17 cellular contexts compared by ENCODE assay signal in the genomic region with DNA sequence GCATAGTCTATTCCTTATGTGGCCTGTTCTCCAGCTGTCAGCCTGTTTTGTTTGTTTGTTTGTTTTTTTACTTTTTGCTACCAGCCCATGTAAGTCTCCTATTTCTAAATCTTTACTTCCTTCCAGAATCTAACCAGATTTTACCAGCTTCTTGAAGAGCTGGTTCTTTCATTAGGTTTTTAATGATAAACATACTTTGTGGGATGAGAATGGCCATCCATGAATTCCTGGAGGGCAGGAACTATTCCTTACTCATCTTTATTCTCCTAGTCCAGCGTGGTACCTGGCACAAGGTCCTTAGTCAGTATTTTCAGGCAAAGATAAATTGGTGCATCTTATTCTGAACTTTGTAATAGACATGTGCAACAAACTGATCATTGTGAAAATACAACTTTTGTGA. TPM values are rescaled to one million over a fixed set of nuclear protein-coding genes. Genes with fewer than 3 reads are reported as not detected.
DNase-seq lines count a peak whose midpoint lies in the region; ATAC-seq, FAIRE-seq and TF ChIP-seq lines count a peak whose summit lies in the region.
"Had no signal": no experiment of that assay in that cellular context is flagged by ENCODE, and none has a peak within 500 bp of the region (broad histone marks: within the 10 kb centered on the region; RNA-seq: fewer than 3 reads in every experiment).

No MANE protein-coding gene starts in this region.

- CTCF ChIA-PET in K562 (lab: Yijun Ruan, JAX; ENCODE audit: low intra/inter-chr PET ratio) = no interaction called here

- H3K9ac ChIP-seq in GM23248 (no peak overlapping the region), K562 (ENCODE audit: insufficient read depth in 1 of 2, low read depth in 2 of 2, low read length in 2 of 2) (no peak overlapping the region)

- peak; percentile 58 for FAIRE-seq in K562 (lab: Jason Lieb, UNC)
- FAIRE-seq: RCC 7860 had no signal

- POLR2A ChIA-PET in K562 (lab: Yijun Ruan, JAX) = no interaction called here

- no peak overlapping the region for H3K4me3 Mint-ChIP-seq in CD4-positive, CD25-positive, alpha-beta regulatory T cell
- H3K4me3 Mint-ChIP-seq: CD8-positive, alpha-beta memory T cell; H9; IgD-negative memory B cell had no signal

- peaks cover 78% of the 10 kb centered on the region for H3K79me2 ChIP-seq in GM23248 (ENCODE audit: insufficient read depth)
- peaks cover 9% of the 10 kb centered on the region; the same call in 1 of the 3 replicates for H3K79me2 ChIP-seq in K562 (ENCODE audit: control insufficient read depth, insufficient read depth, low read length)

- H3K27ac Mint-ChIP-seq in CD4-positive, CD25-positive, alpha-beta regulatory T cell = peak overlapping the region in 2 of 3 donors; percentile 12 to 18

- H3K9me3 ChIP-seq in CD4-positive, CD25-positive, alpha-beta regulatory T cell (ENCODE audit: control insufficient read depth in 2 of 2, low read length in 2 of 2) = no peaks in the 10 kb centered on the region
- H3K9me3 ChIP-seq in GM23248 (ENCODE audit: low read depth) (no peaks in the 10 kb centered on the region), K562 (replicated peaks; ENCODE audit: control insufficient read depth, insufficient read depth, low read depth, low read length) (no peaks in the 10 kb centered on the region)

- H3K4me3 ChIP-seq in CD4-positive, CD25-positive, alpha-beta regulatory T cell (ENCODE audit: low read depth, low read length) = no peak overlapping the region
- H3K4me3 ChIP-seq in GM23248 = no peak overlapping the region
- no peak overlapping the region for H3K4me3 ChIP-seq in K562

- no peaks in the 10 kb centered on the region for H4K20me1 ChIP-seq in GM23248 (ENCODE audit: insufficient read depth)
- H4K20me1 ChIP-seq in K562 (replicated peaks; ENCODE audit: control insufficient read depth, insufficient read depth, low read length) = 0 out of 2 replicates have a peak, but pooled peaks cover 3% of the 10 kb centered on the region

- H3F3A ChIP-seq in GM23248 (ENCODE audit: insufficient read depth) = peaks cover 11% of the 10 kb centered on the region; the same call in 1 of the 2 replicates

- no peak for TF ChIP-seq POLR2A in K562 (conservative IDR thresholded peaks at IDR 0.05)

- in situ Hi-C loops in GM23248 (cut with MboI) = no loop called here
- in situ Hi-C loops in K562 (cut with MboI) = no loop called here

- no peaks in the 10 kb centered on the region for H3K9me2 ChIP-seq in GM23248 (ENCODE audit: insufficient read depth)

- H3K27me3 Mint-ChIP-seq in CD4-positive, CD25-positive, alpha-beta regulatory T cell = no peaks in the 10 kb centered on the region
- H3K27me3 Mint-ChIP-seq: CD8-positive, alpha-beta memory T cell; IgD-negative memory B cell had no signal

- peaks cover 39% of the 10 kb centered on the region for H3K36me3 ChIP-seq in CD4-positive, CD25-positive, alpha-beta regulatory T cell (ENCODE audit: control insufficient read depth, insufficient read depth, low read length)
- H3K36me3 ChIP-seq in GM23248 (ENCODE audit: low read depth) = peaks cover 22% of the 10 kb centered on the region
- H3K36me3 ChIP-seq in K562 (ENCODE audit: control insufficient read depth, insufficient read depth, low read length) = peaks cover 37% of the 10 kb centered on the region; the same call in 2 of the 3 replicates

- no peak for DNase-seq in CD4-positive, CD25-positive, alpha-beta regulatory T cell
- DNase-seq in GM23248 (peak; percentile 48), K562 (ENCODE audit: extremely low read depth in 1 of 4, low spot score in 3 of 4) (no peak), kidney tubule cell (ENCODE audit: low spot score) (peak; percentile 26), GF-D8 (lab: John Stamatoyannopoulos, UW) (no peak), sciatic nerve (ENCODE audit: low spot score) (no peak), SW480 (ENCODE audit: low spot score) (no peak)
- DNase-seq: CD8-positive, alpha-beta memory T cell; DND-41; H9; NCI-H1417; NCI-H2029; NCI-H524; SHP77 had no signal

- peaks cover 28% of the 10 kb centered on the region for H3K36me3 Mint-ChIP-seq in CD4-positive, CD25-positive, alpha-beta regulatory T cell

- H3K4me1 Mint-ChIP-seq in CD4-positive, CD25-positive, alpha-beta regulatory T cell = peaks cover 4 to 13% (median 6%) of the 10 kb centered on the region in 4 donors
- H3K4me1 Mint-ChIP-seq: H9 had no signal

- no peak for ATAC-seq in CD4-positive, CD25-positive, alpha-beta regulatory T cell (ENCODE audit: low read depth in 2 of 2)
- ATAC-seq in K562 = no peak
- no peak for ATAC-seq in GM18909 (IDR thresholded peaks at IDR 0.05; ENCODE audit: poor library complexity, unreplicated experiment)
- ATAC-seq in sciatic nerve = no peak

- no peaks in the 10 kb centered on the region for H3K27me3 ChIP-seq in CD4-positive, CD25-positive, alpha-beta regulatory T cell (ENCODE audit: control insufficient read depth, insufficient read depth, low read length)
- no peaks in the 10 kb centered on the region for H3K27me3 ChIP-seq in GM23248 (replicated peaks; ENCODE audit: insufficient read depth)
- H3K27me3 ChIP-seq in K562 (ENCODE audit: control insufficient read depth in 2 of 2, insufficient read depth in 2 of 2, low read length in 2 of 2) = no peaks in the 10 kb centered on the region

- TF ChIP-seq CTCF in K562 (IDR thresholded peaks at IDR 0.05 in 2 of 3, conservative IDR thresholded peaks at IDR 0.05 in 1 of 3; ENCODE audit: insufficient read depth in 2 of 3, low read depth in 1 of 3, low read length in 3 of 3) = no peak

- H3K9me1 ChIP-seq in K562 (ENCODE audit: control insufficient read depth, insufficient read depth, low read length) = no peaks in the 10 kb centered on the region

- H3K4me1 ChIP-seq in CD4-positive, CD25-positive, alpha-beta regulatory T cell (ENCODE audit: control insufficient read depth, insufficient read depth, low read length, poor library complexity, severe bottlenecking) = no peaks in the 10 kb centered on the region
- peaks cover 8% of the 10 kb centered on the region for H3K4me1 ChIP-seq in GM23248 (ENCODE audit: insufficient read depth)
- no peaks in the 10 kb centered on the region for H3K4me1 ChIP-seq in K562 (replicated peaks in 1 of 2; ENCODE audit: control insufficient read depth in 2 of 2, insufficient read depth in 2 of 2, low read length in 2 of 2)

- TF ChIP-seq RAD21 in K562 (CRISPR knock-in tag; conservative IDR thresholded peaks at IDR 0.05 in 1 of 2, IDR thresholded peaks at IDR 0.05 in 1 of 2) = no peak

- BruUV-seq in K562 (replicated peaks; lab: Mats Ljungman, UMichigan) = no TSS peak

- no peak overlapping the region for H3K27ac ChIP-seq in CD4-positive, CD25-positive, alpha-beta regulatory T cell (ENCODE audit: insufficient read depth, low read length, poor library complexity, severe bottlenecking)
- H3K27ac ChIP-seq in GM23248 (peak overlapping the region; percentile 27; the same call in 1 of the 2 replicates), K562 (ENCODE audit: extremely low read depth, low read depth, low read length) (no peak overlapping the region)

- peak overlapping the region; percentile 8 for H3K4me2 ChIP-seq in GM23248 (ENCODE audit: unreplicated experiment)
- no peak overlapping the region for H3K4me2 ChIP-seq in K562 (ENCODE audit: insufficient read depth, low read length)

- no peak overlapping the region for H2AFZ ChIP-seq in GM23248
- no peak overlapping the region for H2AFZ ChIP-seq in K562 (ENCODE audit: low read depth, low read length)

- intact Hi-C loops in K562 (cut with micrococcal nuclease) (no loop called here), sciatic nerve (cut with DNase I) (no loop called here)

- no peak for TF ChIP-seq EP300 in K562 (IDR thresholded peaks at IDR 0.05; ENCODE audit: low read length)

- H3K9me3 Mint-ChIP-seq in CD4-positive, CD25-positive, alpha-beta regulatory T cell = no peaks in the 10 kb centered on the region
- H3K9me3 Mint-ChIP-seq: CD8-positive, alpha-beta memory T cell; IgD-negative memory B cell had no signal

- WGBS in GM23248 (ENCODE audit: low coverage in 1 of 2, low lambda C conversion rate in 2 of 2, missing lambda C conversion rate in 2 of 2), 2 experiments = 13 to 18% methylated on average over 1 of the region's 1 CpG
- 50% methylated on average over 1 of the region's 1 CpG for WGBS in K562 (ENCODE audit: insufficient coverage, low coverage, missing lambda C conversion rate)

RNA-seq across cellular contexts. Expression of a gene that starts 17.3 kb away (rescaled TPM):
- total RNA-seq in CD4-positive, CD25-positive, alpha-beta regulatory T cell = 25.7 TPM
- polyA plus RNA-seq in CD4-positive, CD25-positive, alpha-beta regulatory T cell = 10 to 100 TPM; 26.7 to 46.4 (median 36.1) TPM
- total RNA-seq in GM23248 (2014; rRNA removed; shearing (Covaris generic)) = 34.7 and 42.7 TPM in 2 replicates
- polyA plus RNA-seq in GM23248 (2016; fragmentation: Nextera tagmentation; extraction: Ambion mirVana) = 39.1 and 43.9 TPM in 2 replicates
- 60.1 and 86.3 TPM in 2 replicates for total RNA-seq in K562 (2011; cell fraction: chromatin; rRNA removed; ENCODE audit: low replicate concordance)
- total RNA-seq in K562 (2011; cell fraction: nucleolus; rRNA removed) = 29.9 and 41.0 TPM in 2 replicates
- 44.0 and 48.0 TPM in 2 replicates for total RNA-seq in K562 (2011; cell fraction: nucleoplasm; rRNA removed)
- 14.5 and 20.0 TPM in 2 replicates for total RNA-seq in K562 (2014; rRNA removed)
- 25.5 and 26.3 TPM in 2 replicates for total RNA-seq in K562 (2014; rRNA removed; fragmentation: Illumina TruSeq; extraction: Trizol)
- 25.2 and 27.8 TPM in 2 replicates for total RNA-seq in K562 (2015; rRNA removed; fragmentation: Illumina TruSeq; extraction: Trizol)
- 20.8 and 22.7 TPM in 2 replicates for total RNA-seq in K562 (2021)
- 25.4 and 28.0 TPM in 2 replicates for polyA plus RNA-seq in K562 (2011; rRNA removed)
- polyA plus RNA-seq in K562 (2011; cell fraction: cytosol; rRNA removed) = 10.7 and 15.7 TPM in 2 replicates
- polyA plus RNA-seq in K562 (2011; cell fraction: nucleus; rRNA removed) = 21.4 and 28.5 TPM in 2 replicates
- 11.1 and 11.4 TPM in 2 replicates for polyA plus RNA-seq in K562 (2012)
- polyA plus RNA-seq in K562 (2014; fragmentation: Illumina TruSeq; extraction: Trizol) = 17.6 and 23.1 TPM in 2 replicates
- polyA plus RNA-seq in K562 (2014; fragmentation: Nextera tagmentation; extraction: Ambion mirVana) = 10 to 100 TPM; 10.2 to 13.4 TPM
- 15.0 and 17.5 TPM in 2 replicates for polyA plus RNA-seq in K562 (2014; rRNA removed)
- polyA minus RNA-seq in K562 (2011; rRNA and poly(A)+ RNA removed) = 61.4 and 62.4 TPM in 2 replicates
- 31.9 and 34.4 TPM in 2 replicates for polyA minus RNA-seq in K562 (2011; cell fraction: cytosol; rRNA and poly(A)+ RNA removed)
- polyA minus RNA-seq in K562 (2011; cell fraction: nucleus; rRNA and poly(A)+ RNA removed) = 26.1 and 51.2 TPM in 2 replicates
- 26.3 TPM for total RNA-seq in sciatic nerve

RNA-seq across cellular contexts. Expression of a gene that starts 17.6 kb away (rescaled TPM):
- total RNA-seq in CD4-positive, CD25-positive, alpha-beta regulatory T cell = 140 TPM
- polyA plus RNA-seq in CD4-positive, CD25-positive, alpha-beta regulatory T cell = 10 to 100 TPM; 68.1 to 81.5 (median 71.8) TPM
- total RNA-seq in GM23248 (2014; rRNA removed; shearing (Covaris generic)) = 39.7 and 42.2 TPM in 2 replicates
- 58.9 and 67.7 TPM in 2 replicates for polyA plus RNA-seq in GM23248 (2016; fragmentation: Nextera tagmentation; extraction: Ambion mirVana)
- total RNA-seq in K562 (2011; cell fraction: chromatin; rRNA removed; ENCODE audit: low replicate concordance) = 53.9 and 134 TPM in 2 replicates
- total RNA-seq in K562 (2011; cell fraction: nucleolus; rRNA removed) = 46.7 and 60.7 TPM in 2 replicates
- 71.6 and 104 TPM in 2 replicates for total RNA-seq in K562 (2011; cell fraction: nucleoplasm; rRNA removed)
- total RNA-seq in K562 (2014; rRNA removed) = 76.9 and 85.5 TPM in 2 replicates
- 143 and 167 TPM in 2 replicates for total RNA-seq in K562 (2014; rRNA removed; fragmentation: Illumina TruSeq; extraction: Trizol)
- 147 and 158 TPM in 2 replicates for total RNA-seq in K562 (2015; rRNA removed; fragmentation: Illumina TruSeq; extraction: Trizol)
- 104 and 106 TPM in 2 replicates for total RNA-seq in K562 (2021)
- polyA plus RNA-seq in K562 (2011; rRNA removed) = 115 and 144 TPM in 2 replicates
- polyA plus RNA-seq in K562 (2011; cell fraction: cytosol; rRNA removed) = 132 and 144 TPM in 2 replicates
- 251 and 259 TPM in 2 replicates for polyA plus RNA-seq in K562 (2011; cell fraction: nucleus; rRNA removed)
- polyA plus RNA-seq in K562 (2012) = 88.6 and 121 TPM in 2 replicates
- polyA plus RNA-seq in K562 (2014; fragmentation: Illumina TruSeq; extraction: Trizol) = 155 and 187 TPM in 2 replicates
- 100 to 1,000 TPM in 1 of 2 experiments, 10 to 100 TPM in 1; 63.8 to 142 TPM for polyA plus RNA-seq in K562 (2014; fragmentation: Nextera tagmentation; extraction: Ambion mirVana)
- 146 and 152 TPM in 2 replicates for polyA plus RNA-seq in K562 (2014; rRNA removed)
- 78.0 and 80.4 TPM in 2 replicates for polyA minus RNA-seq in K562 (2011; rRNA and poly(A)+ RNA removed)
- polyA minus RNA-seq in K562 (2011; cell fraction: cytosol; rRNA and poly(A)+ RNA removed) = 45.1 and 48.8 TPM in 2 replicates
- 40.8 and 66.0 TPM in 2 replicates for polyA minus RNA-seq in K562 (2011; cell fraction: nucleus; rRNA and poly(A)+ RNA removed)
- 80.5 TPM for total RNA-seq in sciatic nerve

RNA-seq across cellular contexts. Expression of a gene that starts 41.6 kb away (rescaled TPM):
- 26.9 TPM for total RNA-seq in CD4-positive, CD25-positive, alpha-beta regulatory T cell
- polyA plus RNA-seq in CD4-positive, CD25-positive, alpha-beta regulatory T cell = 100 to 1,000 TPM; 102 to 121 (median 104) TPM
- 116 and 136 TPM in 2 replicates for total RNA-seq in GM23248 (2014; rRNA removed; shearing (Covaris generic))
- polyA plus RNA-seq in GM23248 (2016; fragmentation: Nextera tagmentation; extraction: Ambion mirVana) (111 and 114 TPM in 2 replicates), K562 (2011; rRNA removed) (41.8 and 49.8 TPM in 2 replicates), K562 (2014; fragmentation: Illumina TruSeq; extraction: Trizol) (33.1 and 38.3 TPM in 2 replicates), K562 (2014; fragmentation: Nextera tagmentation; extraction: Ambion mirVana) (10 to 100 TPM; 16.7 to 17.1 TPM), K562 (2014; rRNA removed) (20.3 and 23.1 TPM in 2 replicates)
- 7.3 and 7.4 TPM in 2 replicates for total RNA-seq in K562 (2011; cell fraction: chromatin; rRNA removed; ENCODE audit: low replicate concordance)
- total RNA-seq in K562 (2011; cell fraction: nucleolus; rRNA removed) = 6.1 and 6.7 TPM in 2 replicates
- 9.8 and 13.2 TPM in 2 replicates for total RNA-seq in K562 (2011; cell fraction: nucleoplasm; rRNA removed)
- total RNA-seq in K562 (2014; rRNA removed) (24.5 and 28.0 TPM in 2 replicates), K562 (2014; rRNA removed; fragmentation: Illumina TruSeq; extraction: Trizol) (33.9 and 34.6 TPM in 2 replicates), K562 (2015; rRNA removed; fragmentation: Illumina TruSeq; extraction: Trizol) (33.2 and 36.7 TPM in 2 replicates), K562 (2021) (27.2 and 30.8 TPM in 2 replicates), sciatic nerve (38.5 TPM)
- polyA plus RNA-seq in K562 (2011; cell fraction: cytosol; rRNA removed) = 32.7 and 45.1 TPM in 2 replicates
- 13.7 and 20.4 TPM in 2 replicates for polyA plus RNA-seq in K562 (2011; cell fraction: nucleus; rRNA removed)
- polyA plus RNA-seq in K562 (2012) = 29.7 and 37.4 TPM in 2 replicates
- polyA minus RNA-seq in K562 (2011; rRNA and poly(A)+ RNA removed) = 37.9 and 40.7 TPM in 2 replicates
- 19.5 and 24.3 TPM in 2 replicates for polyA minus RNA-seq in K562 (2011; cell fraction: cytosol; rRNA and poly(A)+ RNA removed)
- 3.8 and 7.4 TPM in 2 replicates for polyA minus RNA-seq in K562 (2011; cell fraction: nucleus; rRNA and poly(A)+ RNA removed)

Comparison
In these comparisons a context has a peak if more than half of its experiments do, and no peak if none do; other contexts are left out.
1. DNase-seq: peak in GM23248 (single experiment) and kidney tubule cell (single experiment); none in CD4-positive, CD25-positive, alpha-beta regulatory T cell (0 of 3), K562 (0 of 4), GF-D8 (single experiment), sciatic nerve (single experiment) and SW480 (single experiment).